18 cellular contexts compared by ENCODE assay signal in genomic region chr3:110165753-110166152, GRCh38.
DNase-seq lines count a peak whose midpoint lies in the region; ATAC-seq and TF ChIP-seq lines count a peak whose summit lies in the region.
"Had no signal": no experiment of that assay in that cellular context is flagged by ENCODE, and none has a peak within 500 bp of the region (broad histone marks: within the 10 kb centered on the region; RNA-seq: fewer than 3 reads in every experiment).

No MANE protein-coding gene starts in this region.

- no peaks in the 10 kb centered on the region for H3K4me1 ChIP-seq in GM23248 (ENCODE audit: insufficient read depth)
- H3K4me1 ChIP-seq in PC-9 (replicated peaks; ENCODE audit: insufficient read depth): no peaks in the 10 kb centered on the region
- H3K4me1 ChIP-seq in parathyroid adenoma: no peaks in the 10 kb centered on the region

- POLR2A ChIA-PET in PC-9 (lab: Charles Lee; ENCODE audit: unreplicated experiment): no interaction called here

- no peak overlapping the region for H3K27ac ChIP-seq in GM23248
- no peak overlapping the region for H3K27ac ChIP-seq in PC-9
- H3K27ac ChIP-seq in parathyroid adenoma: no peak overlapping the region
- H3K27ac ChIP-seq: epithelial cell of prostate had no signal

- H3K9me2 ChIP-seq in GM23248 (ENCODE audit: insufficient read depth) (no peaks in the 10 kb centered on the region), PC-9 (ENCODE audit: insufficient read depth) (no peaks in the 10 kb centered on the region)

- TF ChIP-seq CTCF in PC-9 (conservative IDR thresholded peaks at IDR 0.05) (no peak), parathyroid adenoma (IDR thresholded peaks at IDR 0.05) (no peak)

- CTCF ChIA-PET in PC-9 (lab: Charles Lee): no interaction called here

- no peaks in the 10 kb centered on the region for H3K79me2 ChIP-seq in GM23248 (ENCODE audit: insufficient read depth)
- no peaks in the 10 kb centered on the region for H3K79me2 ChIP-seq in PC-9 (ENCODE audit: low read depth)
- H3K79me2 ChIP-seq in parathyroid adenoma: no peaks in the 10 kb centered on the region

- H3K4me3 ChIP-seq in GM23248 (no peak overlapping the region), PC-9 (no peak overlapping the region), parathyroid adenoma (ENCODE audit: low read depth, low read length) (no peak overlapping the region)

- H3K36me3 ChIP-seq in GM23248 (ENCODE audit: low read depth): no peaks in the 10 kb centered on the region
- H3K36me3 ChIP-seq in PC-9 (ENCODE audit: low read depth): no peaks in the 10 kb centered on the region
- no peaks in the 10 kb centered on the region for H3K36me3 ChIP-seq in parathyroid adenoma (ENCODE audit: control insufficient read depth, insufficient read depth, low read length)

- no peaks in the 10 kb centered on the region for H3F3A ChIP-seq in GM23248 (ENCODE audit: insufficient read depth)
- no peaks in the 10 kb centered on the region for H3F3A ChIP-seq in PC-9 (ENCODE audit: insufficient read depth, low read depth)

- H3K27me3 ChIP-seq in GM23248 (replicated peaks; ENCODE audit: insufficient read depth) (no peaks in the 10 kb centered on the region), PC-9 (ENCODE audit: insufficient read depth, low read depth) (no peaks in the 10 kb centered on the region), parathyroid adenoma (ENCODE audit: control insufficient read depth, insufficient read depth, low read length) (no peaks in the 10 kb centered on the region)

- in situ Hi-C loops in GM23248 (cut with MboI): no loop called here

- H3K9ac ChIP-seq in GM23248 (no peak overlapping the region), parathyroid adenoma (no peak overlapping the region)

- H4K20me1 ChIP-seq in GM23248 (ENCODE audit: insufficient read depth) (no peaks in the 10 kb centered on the region), PC-9 (ENCODE audit: insufficient read depth) (no peaks in the 10 kb centered on the region)

- H2AFZ ChIP-seq in GM23248 (peak overlapping the region; percentile 88), PC-9 (0 out of 2 replicates have a peak overlapping the region, but pooled peaks have one; percentile 1), parathyroid adenoma (peak overlapping the region; percentile 24)

- intact Hi-C loops in PC-9 (cut with micrococcal nuclease; ENCODE audit: unreplicated experiment): no loop called here

- no TSS peak for BruUV-seq in PC-9 (replicated peaks; lab: Mats Ljungman, UMichigan)

- H3K9me3 ChIP-seq in GM23248 (ENCODE audit: low read depth): no peaks in the 10 kb centered on the region
- H3K9me3 ChIP-seq in PC-9 (ENCODE audit: insufficient read depth, low read depth): no peaks in the 10 kb centered on the region
- H3K9me3 ChIP-seq in parathyroid adenoma (ENCODE audit: control insufficient read depth, low read length): no peaks in the 10 kb centered on the region

- ATAC-seq in HG02610 (IDR thresholded peaks at IDR 0.05; ENCODE audit: unreplicated experiment): no peak
- ATAC-seq in HG02938 (IDR thresholded peaks at IDR 0.05; ENCODE audit: unreplicated experiment): no peak
- ATAC-seq in GM19351 (IDR thresholded peaks at IDR 0.05; ENCODE audit: unreplicated experiment): no peak
- ATAC-seq: sciatic nerve, T-helper 17 cell had no signal

- WGBS in GM23248 (ENCODE audit: low coverage in 1 of 2, low lambda C conversion rate in 2 of 2, missing lambda C conversion rate in 2 of 2), 2 experiments: 52 to 55% methylated on average over 8 of the region's 8 CpGs

- H3K4me2 ChIP-seq in GM23248 (ENCODE audit: unreplicated experiment) (no peak overlapping the region), PC-9 (no peak overlapping the region), parathyroid adenoma (ENCODE audit: low read length) (no peak overlapping the region)

- DNase-seq in GM23248 (no peak), PC-9 (no peak), iPS DF 4.7 (ENCODE audit: extremely low read depth, low spot score) (peak; percentile 60), Ammon's horn (ENCODE audit: low spot score) (no peak)
- DNase-seq: activated CD4-positive, CD25-positive, alpha-beta regulatory T cell treated with anti-CD3 and anti-CD28 coated beads, Interleukin-2, amount 50 U/mL, for 72 hours; anterior cingulate cortex; Karpas-422; kidney; NCI-H1417 treated with DMSO at 0.1 percent for 48 hours; SHP77 treated with DMSO at 0.1 percent for 48 hours; stimulated activated CD4-positive, alpha-beta T cell treated with anti-CD3 and anti-CD28 coated beads, Interleukin-2, amount 100 ng/mL, for 24 hours; T-helper 17 cell had no signal

Comparison
In these comparisons a context has a peak if more than half of its experiments do, and no peak if none do; other contexts are left out.
1. H2AFZ ChIP-seq: peak in every context shown above with its lines; median percentile 88 in GM23248; 24 in parathyroid adenoma; 1 in PC-9.